8 cellular contexts compared by ENCODE assay signal in genomic region chr17:74873036-74873873, GRCh38.
DNase-seq lines count a peak whose midpoint lies in the region; ATAC-seq and FAIRE-seq lines count a peak whose summit lies in the region.

No MANE protein-coding gene starts in this region.

- DNase-seq in AG20443 (ENCODE audit: low spot score) (peak; percentile 99), NCI-H446 (lab: John Stamatoyannopoulos, UW) (peak; percentile 100), cerebellar nuclear complex (lab: John Stamatoyannopoulos, UW) (peak; percentile 99)
- DNase-seq in stimulated activated CD4-positive, alpha-beta T cell treated with anti-CD3 and anti-CD28 coated beads, Interleukin-12 subunit alpha, Interleukin-12 subunit beta, amount 100 ng/mL, for 24 hours (ENCODE audit: low read depth in 2 of 2) = peak; percentile 98 to 99

- FAIRE-seq in islet of Langerhans (lab: Jason Lieb, UNC) = peak; percentile 74

- ATAC-seq in GM19043 (IDR thresholded peaks at IDR 0.05; ENCODE audit: low read depth, unreplicated experiment) (peak; percentile 90), HG03354 (IDR thresholded peaks at IDR 0.05; ENCODE audit: poor library complexity, severe bottlenecking, unreplicated experiment) (peak; percentile 92)
- ATAC-seq in activated CD4-positive, CD25-positive, alpha-beta regulatory T cell treated with anti-CD3 and anti-CD28 coated beads, Interleukin-2, amount 50 U/mL, for 24 hours = peak; percentile 97 to 98

Comparison
In these comparisons a context has a peak if more than half of its experiments do, and no peak if none do; other contexts are left out.
1. Peak in every context shown above with its lines: DNase-seq and ATAC-seq.